ENCODE assay signal across 26 cellular contexts in genomic region chr7:30688718-30689221, GRCh38. TPM values are rescaled to one million over a fixed set of nuclear protein-coding genes. Genes with fewer than 3 reads are reported as not detected.
DNase-seq lines count a peak whose midpoint lies in the region; ATAC-seq, FAIRE-seq and TF ChIP-seq lines count a peak whose summit lies in the region.
"Had no signal": no experiment of that assay in that cellular context is flagged by ENCODE, and none has a peak within 500 bp of the region (broad histone marks: within the 10 kb centered on the region; RNA-seq: fewer than 3 reads in every experiment).

No MANE protein-coding gene starts in this region.

- H3K27ac Mint-ChIP-seq in activated T-cell treated with anti-CD3 and anti-CD28 coated beads, Interleukin-2, amount 50 U/mL, for 24 hours: no peak overlapping the region
- H3K27ac Mint-ChIP-seq: activated CD8-positive, alpha-beta T cell treated with anti-CD3 and anti-CD28 coated beads for 36 hours; activated naive CD4-positive, alpha-beta T cell treated with anti-CD3 and anti-CD28 coated beads, Interleukin-2, amount 50 U/mL, for 72 hours; natural killer cell treated with Interleukin-12 subunit alpha and Interleukin-12 subunit beta and Interleukin-15 and Interleukin-18, amount 100 ng/mL, for 72 hours had no signal

- no CpG with 5 or more reads among the region's 5 CpGs for WGBS in gastroesophageal sphincter (ENCODE audit: low coverage in 1 of 2), 2 donors

- ATAC-seq in gastroesophageal sphincter: peak; percentile 14
- ATAC-seq: activated CD8-positive, alpha-beta T cell treated with anti-CD3 and anti-CD28 coated beads for 36 hours; activated naive CD4-positive, alpha-beta T cell treated with anti-CD3 and anti-CD28 coated beads, Interleukin-2, amount 50 U/mL, for 72 hours; activated T-cell treated with anti-CD3 and anti-CD28 coated beads, Interleukin-2, amount 50 U/mL, for 4 hours; natural killer cell treated with Interleukin-12 subunit alpha and Interleukin-12 subunit beta and Interleukin-15 and Interleukin-18, amount 100 ng/mL, for 72 hours; psoas muscle had no signal

- no peaks in the 10 kb centered on the region for H3K9me3 Mint-ChIP-seq in activated T-cell treated with anti-CD3 and anti-CD28 coated beads, Interleukin-2, amount 50 U/mL, for 24 hours
- H3K9me3 Mint-ChIP-seq: activated CD8-positive, alpha-beta T cell treated with anti-CD3 and anti-CD28 coated beads for 36 hours; activated naive CD4-positive, alpha-beta T cell treated with anti-CD3 and anti-CD28 coated beads, Interleukin-2, amount 50 U/mL, for 72 hours; activated T-cell treated with anti-CD3 and anti-CD28 coated beads, Interleukin-2, amount 50 U/mL, for 4 hours; natural killer cell treated with Interleukin-12 subunit alpha and Interleukin-12 subunit beta and Interleukin-15 and Interleukin-18, amount 100 ng/mL, for 72 hours had no signal

- H3K36me3 ChIP-seq in gastroesophageal sphincter: no peaks in the 10 kb centered on the region
- H3K36me3 ChIP-seq: colonic mucosa had no signal

- no peak overlapping the region for H3K27ac ChIP-seq in gastroesophageal sphincter
- H3K27ac ChIP-seq: colonic mucosa, psoas muscle, VCaP had no signal

- no peaks in the 10 kb centered on the region for H3K9me3 ChIP-seq in gastroesophageal sphincter
- H3K9me3 ChIP-seq: Caco-2, colonic mucosa, psoas muscle had no signal

- H3K27me3 Mint-ChIP-seq in activated T-cell treated with anti-CD3 and anti-CD28 coated beads, Interleukin-2, amount 50 U/mL, for 24 hours: peaks cover 14% of the 10 kb centered on the region

- H3K27me3 ChIP-seq in gastroesophageal sphincter: peaks cover 22% of the 10 kb centered on the region
- H3K27me3 ChIP-seq: colonic mucosa had no signal

- no peak for TF ChIP-seq CTCF in gastroesophageal sphincter (IDR thresholded peaks at IDR 0.05)
- no peak for TF ChIP-seq CTCF in D721Med (IDR thresholded peaks at IDR 0.05; ENCODE audit: insufficient read depth, missing control alignments)

- no peaks in the 10 kb centered on the region for H3K4me1 Mint-ChIP-seq in activated T-cell treated with anti-CD3 and anti-CD28 coated beads, Interleukin-2, amount 50 U/mL, for 24 hours (ENCODE audit: low read depth)

- peaks cover 0 to 10% (median 0%) of the 10 kb centered on the region in 3 donors for H3K4me1 ChIP-seq in gastroesophageal sphincter
- H3K4me1 ChIP-seq: colonic mucosa had no signal

- no peak overlapping the region for H3K4me3 ChIP-seq in gastroesophageal sphincter
- H3K4me3 ChIP-seq: colonic mucosa, psoas muscle had no signal

- H3K4me3 Mint-ChIP-seq in activated T-cell treated with anti-CD3 and anti-CD28 coated beads, Interleukin-2, amount 50 U/mL, for 24 hours: no peak overlapping the region
- H3K4me3 Mint-ChIP-seq: activated CD8-positive, alpha-beta T cell treated with anti-CD3 and anti-CD28 coated beads for 36 hours; activated T-cell treated with anti-CD3 and anti-CD28 coated beads, Interleukin-2, amount 50 U/mL, for 4 hours; brain; natural killer cell treated with Interleukin-12 subunit alpha and Interleukin-12 subunit beta and Interleukin-15 and Interleukin-18, amount 100 ng/mL, for 72 hours had no signal

- TF ChIP-seq POLR2A in gastroesophageal sphincter (IDR thresholded peaks at IDR 0.05): no peak

- no peak for FAIRE-seq in D721Med (lab: Jason Lieb, UNC)
- FAIRE-seq: endothelial cell of umbilical vein, GM12892 had no signal

- no peak for TF ChIP-seq EP300 in gastroesophageal sphincter (IDR thresholded peaks at IDR 0.05)

- H3K36me3 Mint-ChIP-seq in activated T-cell treated with anti-CD3 and anti-CD28 coated beads, Interleukin-2, amount 50 U/mL, for 24 hours (ENCODE audit: low read depth): no peaks in the 10 kb centered on the region
- H3K36me3 Mint-ChIP-seq: activated naive CD4-positive, alpha-beta T cell treated with anti-CD3 and anti-CD28 coated beads, Interleukin-2, amount 50 U/mL, for 72 hours; brain; natural killer cell treated with Interleukin-12 subunit alpha and Interleukin-12 subunit beta and Interleukin-15 and Interleukin-18, amount 100 ng/mL, for 72 hours had no signal

- DNase-seq in DMS153 (lab: John Stamatoyannopoulos, UW) (peak; percentile 53), HT1080 (ENCODE audit: low read depth) (peak; percentile 18), mucosa of gallbladder (ENCODE audit: low spot score) (peak; percentile 44), iPS-NIHi7 (ENCODE audit: extremely low spot score) (no peak), hippocampal formation (lab: John Stamatoyannopoulos, UW) (no peak), D721Med (ENCODE audit: insufficient read length, low spot score) (no peak)
- no peak for DNase-seq in activated T-cell treated with anti-CD3 and anti-CD28 coated beads, Interleukin-2, amount 50 U/mL, for 24 hours
- DNase-seq: activated CD8-positive, alpha-beta T cell treated with anti-CD3 and anti-CD28 coated beads for 36 hours; activated T-cell treated with anti-CD3 and anti-CD28 coated beads, Interleukin-2, amount 50 U/mL, for 4 hours; Caco-2; colonic mucosa; foreskin melanocyte; NCI-H1436 treated with DMSO at 0.1 percent for 48 hours; psoas muscle; Right ventricle myocardium superior; T-helper 1 cell had no signal

RNA-seq across cellular contexts. Expression of gene CRHR2, which starts 6.5 kb away (rescaled TPM):
- total RNA-seq in HT1080 (2014; rRNA removed; shearing (Covaris generic)): not detected in 2 replicates
- not detected in 2 replicates for polyA plus RNA-seq in HT1080 (2015; cell fraction: cytosol; rRNA removed)
- polyA plus RNA-seq in HT1080 (2015; cell fraction: nucleus; rRNA removed): not detected in 2 replicates
- total RNA-seq in gastroesophageal sphincter: under 1 TPM in 3 of 4 donors, not detected in 1; 0.15 to 0.77 (median 0.47) TPM
- 0.12 TPM for total RNA-seq in mucosa of gallbladder
- total RNA-seq: activated CD8-positive, alpha-beta T cell treated with anti-CD3 and anti-CD28 coated beads for 36 hours; activated naive CD4-positive, alpha-beta T cell treated with anti-CD3 and anti-CD28 coated beads, Interleukin-2, amount 50 U/mL, for 72 hours; activated T-cell treated with anti-CD3 and anti-CD28 coated beads, Interleukin-2, amount 50 U/mL, for 4 hours; Caco-2; endothelial cell of umbilical vein; LHCN-M2; lung microvascular endothelial cell; natural killer cell treated with Interleukin-12 subunit alpha and Interleukin-12 subunit beta and Interleukin-15 and Interleukin-18, amount 100 ng/mL, for 72 hours; NCI-H460 had no signal
- polyA plus RNA-seq: endothelial cell of umbilical vein had no signal

Comparison
In these comparisons a context has a peak if more than half of its experiments do, and no peak if none do; other contexts are left out.
1. DNase-seq: peak in DMS153 (single experiment), HT1080 (single experiment) and mucosa of gallbladder (single experiment); none in iPS-NIHi7 (single experiment), hippocampal formation (0 of 2), D721Med (single experiment) and activated T-cell treated with anti-CD3 and anti-CD28 coated beads, Interleukin-2, amount 50 U/mL, for 24 hours (single experiment).